ENCODE assay signal across 11 cellular contexts in the genomic region with DNA sequence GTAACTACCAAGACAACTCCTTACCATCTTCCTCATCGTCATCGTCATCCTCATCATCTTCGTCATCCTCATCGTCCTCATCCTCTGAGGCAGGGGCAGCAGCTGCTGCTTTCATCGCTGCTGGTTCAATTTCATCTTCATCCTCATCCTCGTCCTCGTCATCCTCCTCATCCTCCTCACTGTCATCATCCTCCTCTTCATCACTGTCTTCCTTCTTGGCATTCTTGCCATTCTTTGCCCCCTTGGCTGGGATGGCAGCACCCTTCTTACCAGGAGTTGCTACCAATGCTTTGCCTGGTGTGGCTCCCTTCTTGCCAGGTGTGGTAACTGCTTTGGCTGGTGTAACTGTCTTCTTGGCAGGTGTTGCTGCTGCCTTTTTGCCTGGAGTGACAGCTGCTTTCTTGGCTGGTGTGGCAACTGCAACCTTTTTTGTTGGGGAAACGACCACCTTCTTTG. TPM values are rescaled to one million over a fixed set of nuclear protein-coding genes. Genes with fewer than 3 reads are reported as not detected.
DNase-seq lines count a peak whose midpoint lies in the region; ATAC-seq and TF ChIP-seq lines count a peak whose summit lies in the region.
"Had no signal": no experiment of that assay in that cellular context is flagged by ENCODE, and none has a peak within 500 bp of the region (broad histone marks: within the 10 kb centered on the region; RNA-seq: fewer than 3 reads in every experiment).

No MANE protein-coding gene starts in this region.

- DNase-seq in T-helper 2 cell treated with Interferon-gamma antibody and Interleukin-4, amounts not matched to agents 5 μg/mL and 100 μg/mL, for 36 hours (ENCODE audit: low spot score), result no peak
- DNase-seq in T-helper 2 cell, result no peak
- DNase-seq in adipocyte (ENCODE audit: low read depth), result no peak
- DNase-seq in nephron progenitor cell, result no peak
- no peak for DNase-seq in NCI-H2196 treated with DMSO at 0.1 percent for 48 hours (lab: John Stamatoyannopoulos, UW; ENCODE audit: unreplicated experiment)
- no peak for DNase-seq in NCI-H446 treated with DMSO at 0.1 percent for 48 hours (lab: John Stamatoyannopoulos, UW)
- DNase-seq: erythroblast, MG63, SHP77 had no signal

- ATAC-seq in HG02759 (IDR thresholded peaks at IDR 0.05; ENCODE audit: unreplicated experiment), result no peak

- H3K36me3 Mint-ChIP-seq in T-helper 2 cell treated with Interferon-gamma antibody and Interleukin-4, amounts not matched to agents 5 μg/mL and 100 μg/mL, for 36 hours (ENCODE audit: low read depth), result peaks cover 66% of the 10 kb centered on the region
- H3K36me3 Mint-ChIP-seq in IgD-negative memory B cell (peaks cover 10% of the 10 kb centered on the region), nephron progenitor cell (ENCODE audit: low read depth) (peaks cover 71% of the 10 kb centered on the region)

- peak overlapping the region; percentile 96 for H3K4me3 Mint-ChIP-seq in T-helper 2 cell treated with Interferon-gamma antibody and Interleukin-4, amounts not matched to agents 5 μg/mL and 100 μg/mL, for 36 hours
- peak overlapping the region in 2 of 4 donors; percentile 4 to 96 for H3K4me3 Mint-ChIP-seq in IgD-negative memory B cell
- H3K4me3 Mint-ChIP-seq in nephron progenitor cell, result peak overlapping the region; percentile 97

- no peaks in the 10 kb centered on the region for H3K9me3 Mint-ChIP-seq in T-helper 2 cell treated with Interferon-gamma antibody and Interleukin-4, amounts not matched to agents 5 μg/mL and 100 μg/mL, for 36 hours
- H3K9me3 Mint-ChIP-seq in IgD-negative memory B cell, result no peaks in the 10 kb centered on the region
- H3K9me3 Mint-ChIP-seq in nephron progenitor cell, result no peaks in the 10 kb centered on the region

- no peak overlapping the region for H3K9ac ChIP-seq in adipocyte (ENCODE audit: low read length)

- H3K4me1 ChIP-seq in adipocyte (ENCODE audit: control insufficient read depth, insufficient read depth, low read length), result peaks cover 34% of the 10 kb centered on the region

- no peaks in the 10 kb centered on the region for H3K27me3 Mint-ChIP-seq in T-helper 2 cell treated with Interferon-gamma antibody and Interleukin-4, amounts not matched to agents 5 μg/mL and 100 μg/mL, for 36 hours (ENCODE audit: low read depth)
- no peaks in the 10 kb centered on the region for H3K27me3 Mint-ChIP-seq in IgD-negative memory B cell
- no peaks in the 10 kb centered on the region for H3K27me3 Mint-ChIP-seq in nephron progenitor cell (ENCODE audit: low read depth, poor library complexity)

- H3K27ac Mint-ChIP-seq in T-helper 2 cell treated with Interferon-gamma antibody and Interleukin-4, amounts not matched to agents 5 μg/mL and 100 μg/mL, for 36 hours, result peak overlapping the region; percentile 53
- H3K27ac Mint-ChIP-seq in IgD-negative memory B cell (peak overlapping the region; percentile 24 to 98 (median 71)), nephron progenitor cell (peak overlapping the region; percentile 73)

- H3K9me3 ChIP-seq in adipocyte (ENCODE audit: control insufficient read depth, low read length), result no peaks in the 10 kb centered on the region
- H3K9me3 ChIP-seq: MG63 had no signal

- no peaks in the 10 kb centered on the region for H3K27me3 ChIP-seq in adipocyte (replicated peaks; ENCODE audit: control insufficient read depth, insufficient read depth, low read length)
- H3K27me3 ChIP-seq: MG63 had no signal

- H3K4me3 ChIP-seq in adipocyte (ENCODE audit: low read length), result peak overlapping the region; percentile 91

- TF ChIP-seq CTCF in nephron progenitor cell (IDR thresholded peaks at IDR 0.05), result no peak

- peaks cover 65% of the 10 kb centered on the region for H3K36me3 ChIP-seq in adipocyte (ENCODE audit: control insufficient read depth, insufficient read depth, low read length, severe bottlenecking)

- H3K4me1 Mint-ChIP-seq in T-helper 2 cell treated with Interferon-gamma antibody and Interleukin-4, amounts not matched to agents 5 μg/mL and 100 μg/mL, for 36 hours (ENCODE audit: low read depth), result peaks cover 39% of the 10 kb centered on the region
- peaks cover 24 to 38% (median 29%) of the 10 kb centered on the region in 3 donors for H3K4me1 Mint-ChIP-seq in IgD-negative memory B cell
- H3K4me1 Mint-ChIP-seq in nephron progenitor cell, result peaks cover 60% of the 10 kb centered on the region

RNA-seq across cellular contexts. Expression of a gene that starts 2.7 kb away (rescaled TPM):
- 523 TPM for polyA plus RNA-seq in IgD-negative memory B cell
